Comparison of ENCODE assay signal across 2 cellular contexts in genomic region chr13:71618154-71618553, GRCh38.
TF ChIP-seq lines count a peak whose summit lies in the region.

No MANE protein-coding gene starts in this region.

TF ChIP-seq in SK-N-SH, 30 proteins besides CTCF, POLR2A, EP300 and RAD21:
- TF ChIP-seq TEAD4 (IDR thresholded peaks at IDR 0.05; ENCODE audit: borderline replicate concordance, insufficient read depth) (no peak), POLR2AphosphoS5 (IDR thresholded peaks at IDR 0.05; ENCODE audit: low read depth, low read length) (no peak), NFIC (IDR thresholded peaks at IDR 0.05; ENCODE audit: borderline replicate concordance) (peak; percentile 39; the same call in 1 of the 2 replicates), RCOR1 (IDR thresholded peaks at IDR 0.05; ENCODE audit: low read length) (no peak)
- TF ChIP-seq, protein P1, sequence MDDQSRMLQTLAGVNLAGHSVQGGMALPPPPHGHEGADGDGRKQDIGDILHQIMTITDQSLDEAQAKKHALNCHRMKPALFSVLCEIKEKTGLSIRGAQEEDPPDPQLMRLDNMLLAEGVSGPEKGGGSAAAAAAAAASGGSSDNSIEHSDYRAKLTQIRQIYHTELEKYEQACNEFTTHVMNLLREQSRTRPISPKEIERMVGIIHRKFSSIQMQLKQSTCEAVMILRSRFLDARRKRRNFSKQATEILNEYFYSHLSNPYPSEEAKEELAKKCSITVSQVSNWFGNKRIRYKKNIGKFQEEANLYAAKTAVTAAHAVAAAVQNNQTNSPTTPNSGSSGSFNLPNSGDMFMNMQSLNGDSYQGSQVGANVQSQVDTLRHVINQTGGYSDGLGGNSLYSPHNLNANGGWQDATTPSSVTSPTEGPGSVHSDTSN (IDR thresholded peaks at IDR 0.05): peak; percentile 25; the same call in 1 of the 2 replicates
- TF ChIP-seq, protein P2, sequence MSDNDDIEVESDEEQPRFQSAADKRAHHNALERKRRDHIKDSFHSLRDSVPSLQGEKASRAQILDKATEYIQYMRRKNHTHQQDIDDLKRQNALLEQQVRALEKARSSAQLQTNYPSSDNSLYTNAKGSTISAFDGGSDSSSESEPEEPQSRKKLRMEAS (IDR thresholded peaks at IDR 0.05; ENCODE audit: low read depth): no peak

TF ChIP-seq in endothelial cell of umbilical vein, 7 proteins besides CTCF, POLR2A, EP300 and RAD21:
- no peak for TF ChIP-seq JUN (IDR thresholded peaks at IDR 0.05; ENCODE audit: borderline replicate concordance, insufficient read depth, insufficient read length, low read depth)
- TF ChIP-seq MYC (IDR thresholded peaks at IDR 0.05; ENCODE audit: low read depth, low read length): no peak
TF ChIP-seq in endothelial cell of umbilical vein: peak in this region for 0.
